ENCODE assay signal across 11 cellular contexts in the genomic region with DNA sequence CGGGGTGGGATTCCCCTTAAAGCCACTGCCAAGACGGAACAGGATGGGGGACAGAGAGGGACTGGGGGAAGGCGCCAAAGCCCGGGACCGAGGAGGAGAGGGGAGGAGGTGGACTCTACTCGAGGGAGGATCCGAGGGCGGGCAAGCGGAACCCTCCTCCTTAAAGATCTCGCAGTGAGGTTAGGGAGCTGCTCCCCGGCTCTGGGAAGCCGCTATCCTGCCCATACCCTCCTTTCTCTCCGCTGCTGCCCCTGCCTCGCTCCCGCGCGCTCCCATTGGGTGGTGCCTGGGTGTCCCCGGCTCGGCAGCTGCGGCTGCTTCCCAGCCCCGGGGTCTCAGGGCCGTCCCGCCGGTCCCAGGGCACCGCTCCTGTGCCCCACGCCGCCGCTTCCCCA. TPM values are rescaled to one million over a fixed set of nuclear protein-coding genes. Genes with fewer than 3 reads are reported as not detected.
DNase-seq lines count a peak whose midpoint lies in the region; TF ChIP-seq lines count a peak whose summit lies in the region.
"Had no signal": no experiment of that assay in that cellular context is flagged by ENCODE, and none has a peak within 500 bp of the region (broad histone marks: within the 10 kb centered on the region; RNA-seq: fewer than 3 reads in every experiment).

No MANE protein-coding gene starts in this region.

- no TSS peak for BruUV-seq in A673 (replicated peaks; lab: Mats Ljungman, UMichigan)

- H3K4me1 ChIP-seq in ES-I3 (ENCODE audit: insufficient read depth, low read length) (peaks cover 2% of the 10 kb centered on the region; the same call in 1 of the 2 replicates), ascending aorta (no peaks in the 10 kb centered on the region), A673 (ENCODE audit: insufficient read depth, low read length, poor library complexity, severe bottlenecking) (peaks cover 7% of the 10 kb centered on the region)

- intact Hi-C loops in ascending aorta (cut with DNase I): no loop called here
- intact Hi-C loops in A673 (cut with micrococcal nuclease; ENCODE audit: unreplicated experiment): no loop called here

- DNase-seq in ascending aorta (ENCODE audit: low spot score in 2 of 2) (no peak), progenitor cell of endocrine pancreas (ENCODE audit: low spot score, unreplicated experiment) (no peak), dermis blood vessel endothelial cell (no peak), NCI-H226 (no peak), A673 (ENCODE audit: low spot score) (no peak), NCI-H1048 (lab: John Stamatoyannopoulos, UW) (no peak)
- DNase-seq: activated CD8-positive, alpha-beta memory T cell treated with anti-CD3 and anti-CD28 coated beads, Interleukin-2, amount 50 U/mL, for 48 hours; NCI-H774 had no signal

- H3K27ac ChIP-seq in ascending aorta (no peak overlapping the region), A673 (ENCODE audit: low read depth, low read length, poor library complexity, severe bottlenecking) (no peak overlapping the region)

- no peaks in the 10 kb centered on the region for H3K36me3 Mint-ChIP-seq in progenitor cell of endocrine pancreas (ENCODE audit: insufficient read depth)
- H3K36me3 Mint-ChIP-seq: natural killer cell treated with Interleukin-12 subunit alpha and Interleukin-12 subunit beta and Interleukin-15 and Interleukin-18, amount 100 ng/mL, for 72 hours had no signal

- H3K9ac ChIP-seq in ES-I3 (ENCODE audit: low read depth, low read length): peak overlapping the region; percentile 56; the same call in 1 of the 2 replicates

- H3K9me3 Mint-ChIP-seq in progenitor cell of endocrine pancreas (ENCODE audit: low read depth): no peaks in the 10 kb centered on the region
- H3K9me3 Mint-ChIP-seq: natural killer cell treated with Interleukin-12 subunit alpha and Interleukin-12 subunit beta and Interleukin-15 and Interleukin-18, amount 100 ng/mL, for 72 hours had no signal

- CTCF ChIA-PET in A673 (lab: Charles Lee): interaction anchor here (0.5 kb wide), 1 partner anchor 479 kb away, joined by 5 read pairs; no protein-coding TSS in a partner anchor

- no peaks in the 10 kb centered on the region for H3K27me3 Mint-ChIP-seq in progenitor cell of endocrine pancreas

- H3K9me3 ChIP-seq in ES-I3 (ENCODE audit: control insufficient read depth, insufficient read depth, low read length): no peaks in the 10 kb centered on the region
- no peaks in the 10 kb centered on the region for H3K9me3 ChIP-seq in ascending aorta
- no peaks in the 10 kb centered on the region for H3K9me3 ChIP-seq in A673 (ENCODE audit: low read depth, low read length, poor library complexity, severe bottlenecking)

- H3K4me3 ChIP-seq in ascending aorta: peak overlapping the region; percentile 44 to 50
- peak overlapping the region; percentile 13 for H3K4me3 ChIP-seq in iPS-11a (ENCODE audit: low read depth, low read length)
- no peak overlapping the region for H3K4me3 ChIP-seq in A673 (ENCODE audit: low read depth, low read length, poor library complexity, severe bottlenecking)

- no peak overlapping the region for H3K27ac Mint-ChIP-seq in progenitor cell of endocrine pancreas
- H3K27ac Mint-ChIP-seq: natural killer cell treated with Interleukin-12 subunit alpha and Interleukin-12 subunit beta and Interleukin-15 and Interleukin-18, amount 100 ng/mL, for 72 hours had no signal

- H3K36me3 ChIP-seq in ES-I3 (ENCODE audit: insufficient read depth, low read length) (no peaks in the 10 kb centered on the region), ascending aorta (no peaks in the 10 kb centered on the region), A673 (ENCODE audit: insufficient read depth, low read length, poor library complexity, severe bottlenecking) (no peaks in the 10 kb centered on the region)

- peaks cover 18% of the 10 kb centered on the region for H3K4me1 Mint-ChIP-seq in progenitor cell of endocrine pancreas (ENCODE audit: low read depth)

- TF ChIP-seq CTCF in ascending aorta (IDR thresholded peaks at IDR 0.05): no peak
- TF ChIP-seq CTCF in progenitor cell of endocrine pancreas (IDR thresholded peaks at IDR 0.05; ENCODE audit: unreplicated experiment): no peak
- TF ChIP-seq CTCF in A673 (conservative IDR thresholded peaks at IDR 0.05; ENCODE audit: low read depth, low read length): no peak

- H3K27me3 ChIP-seq in ascending aorta (no peaks in the 10 kb centered on the region), A673 (replicated peaks; ENCODE audit: insufficient read depth, low read depth, low read length, poor library complexity) (no peaks in the 10 kb centered on the region)

- peak overlapping the region; percentile 52 for H3K4me3 Mint-ChIP-seq in progenitor cell of endocrine pancreas (ENCODE audit: low read depth)
- H3K4me3 Mint-ChIP-seq: natural killer cell treated with Interleukin-12 subunit alpha and Interleukin-12 subunit beta and Interleukin-15 and Interleukin-18, amount 100 ng/mL, for 72 hours had no signal

- POLR2A ChIA-PET in A673 (lab: Charles Lee; ENCODE audit: low non-redundant PET): no interaction called here

RNA-seq across cellular contexts. Expression of gene KRT18, which starts 16.4 kb away (rescaled TPM):
- total RNA-seq in ascending aorta (285 TPM), progenitor cell of endocrine pancreas (608 and 692 TPM in 2 replicates), dermis blood vessel endothelial cell (257 and 322 TPM in 2 replicates), A673 (2021) (179 and 209 TPM in 2 replicates)

RNA-seq across cellular contexts. Expression of gene EIF4B, which starts 40.9 kb away (rescaled TPM):
- total RNA-seq in ascending aorta (181 TPM), progenitor cell of endocrine pancreas (447 and 487 TPM in 2 replicates), dermis blood vessel endothelial cell (1,240 and 1,351 TPM in 2 replicates), A673 (2021) (393 and 400 TPM in 2 replicates)
